17 cellular contexts compared by ENCODE assay signal in the genomic region with DNA sequence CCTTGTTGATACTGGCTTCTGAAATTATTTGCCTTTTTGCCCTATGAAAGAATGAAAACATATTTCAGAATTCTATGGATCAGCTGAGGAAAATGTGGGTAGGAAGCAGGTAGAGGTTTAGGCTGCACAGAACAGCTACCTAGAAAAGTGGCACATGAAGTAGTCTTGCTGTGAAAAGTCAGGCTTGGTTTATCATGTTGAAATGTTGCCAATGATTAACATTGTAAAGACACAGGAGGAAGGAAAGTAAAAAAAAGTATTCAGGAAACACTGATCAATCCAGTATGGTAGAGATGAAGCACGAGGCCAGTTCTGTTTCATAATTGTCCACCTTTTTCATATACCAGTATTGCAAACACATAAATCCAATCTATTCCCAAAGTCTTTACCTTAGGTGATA. TPM values are rescaled to one million over a fixed set of nuclear protein-coding genes. Genes with fewer than 3 reads are reported as not detected.
A peak's percentile ranks its signal among the peaks of the same experiment; 100 is the strongest.
DNase-seq lines count a peak whose midpoint lies in the region; ATAC-seq, FAIRE-seq and TF ChIP-seq lines count a peak whose summit lies in the region.
"Had no signal": no experiment of that assay in that cellular context is flagged by ENCODE, and none has a peak within 500 bp of the region (broad histone marks: within the 10 kb centered on the region; RNA-seq: fewer than 3 reads in every experiment).

No MANE protein-coding gene starts in this region.

- H3K4me3 Mint-ChIP-seq in activated B cell treated with CpG ODN at 0.5 μM for 24 hours = no peak overlapping the region
- H3K4me3 Mint-ChIP-seq: B cell; CD4-positive, alpha-beta T cell; GM23338 had no signal

- H3K27ac ChIP-seq in endothelial cell of umbilical vein (ENCODE audit: insufficient read depth, low read depth, low read length) (no peak overlapping the region), pancreas (no peak overlapping the region)

- FAIRE-seq in GM19239 (lab: Jason Lieb, UNC) = peak; percentile 76
- FAIRE-seq in endothelial cell of umbilical vein (lab: Jason Lieb, UNC) = no peak
- FAIRE-seq in pancreas (lab: Jason Lieb, UNC) = no peak

- H3K9me3 ChIP-seq in endothelial cell of umbilical vein (replicated peaks; ENCODE audit: control insufficient read depth, insufficient read depth, low read length) = no peaks in the 10 kb centered on the region
- H3K9me3 ChIP-seq in pancreas = no peaks in the 10 kb centered on the region

- no peaks in the 10 kb centered on the region for H3K4me1 ChIP-seq in endothelial cell of umbilical vein (ENCODE audit: control insufficient read depth, extremely low read depth, insufficient read depth, low read length)
- peaks cover 0 to 5% (median 4%) of the 10 kb centered on the region in 3 donors for H3K4me1 ChIP-seq in pancreas

- DNase-seq in GM19239 (ENCODE audit: insufficient read length, low spot score) (no peak), activated B cell treated with CpG ODN at 0.5 μM for 24 hours (no peak), endothelial cell of umbilical vein (ENCODE audit: low read depth, low spot score) (peak; percentile 35), pancreas (no peak), NCI-H187 treated with DMSO at 0.1 percent for 48 hours (lab: John Stamatoyannopoulos, UW) (no peak), SW480 (ENCODE audit: low spot score) (no peak), NCI-H187 (lab: John Stamatoyannopoulos, UW) (no peak)
- no peak for DNase-seq in activated CD8-positive, alpha-beta memory T cell treated with anti-CD3 and anti-CD28 coated beads, Interleukin-2, amount 50 U/mL, for 48 hours
- DNase-seq: ACHN; C1 segment of cervical spinal cord; CD4-positive, alpha-beta T cell; DMS53; GF-D8; H7 had no signal

- peaks cover 0 to 9% of the 10 kb centered on the region in 2 experiments for H3K36me3 ChIP-seq in endothelial cell of umbilical vein (ENCODE audit: control insufficient read depth in 2 of 2, extremely low read depth in 1 of 2, insufficient read depth in 2 of 2, low read length in 2 of 2)
- no peaks in the 10 kb centered on the region for H3K36me3 ChIP-seq in pancreas

- H3K79me2 ChIP-seq in endothelial cell of umbilical vein (ENCODE audit: control insufficient read depth, insufficient read depth, low read length) = no peaks in the 10 kb centered on the region

- H3K27me3 ChIP-seq in endothelial cell of umbilical vein (ENCODE audit: control insufficient read depth in 2 of 2, insufficient read depth in 2 of 2, low read length in 2 of 2) (no peaks in the 10 kb centered on the region), pancreas (no peaks in the 10 kb centered on the region)

- BruUV-seq in endothelial cell of umbilical vein (replicated peaks; lab: Mats Ljungman, UMichigan) = no TSS peak

- ATAC-seq in activated B cell treated with CpG ODN at 0.5 μM for 24 hours (ENCODE audit: low read depth) (no peak), pancreas (peak in 3 of 4 donors; percentile 28 to 69 (median 34))
- ATAC-seq: GM23338 had no signal

- peak overlapping the region; percentile 21 for H3K27ac Mint-ChIP-seq in activated B cell treated with CpG ODN at 0.5 μM for 24 hours
- H3K27ac Mint-ChIP-seq: B cell; CD4-positive, alpha-beta T cell; GM23338 had no signal

- no peak overlapping the region for H3K4me2 ChIP-seq in endothelial cell of umbilical vein (ENCODE audit: insufficient read depth, low read length)
- H3K4me2 ChIP-seq: GM23338 had no signal

- H3K4me1 Mint-ChIP-seq in activated B cell treated with CpG ODN at 0.5 μM for 24 hours = peaks cover 39% of the 10 kb centered on the region
- H3K4me1 Mint-ChIP-seq: GM23338 had no signal

- TF ChIP-seq CTCF in activated B cell treated with CpG ODN at 0.5 μM for 24 hours (IDR thresholded peaks at IDR 0.05) (no peak), endothelial cell of umbilical vein (IDR thresholded peaks at IDR 0.05; ENCODE audit: extremely low read depth in 1 of 2, insufficient read depth in 1 of 2, low read depth in 1 of 2, low read length in 2 of 2) (no peak), pancreas (IDR thresholded peaks at IDR 0.05) (no peak)

- dilution Hi-C loops in endothelial cell of umbilical vein (cut with MboI; ENCODE audit: extremely low pct_ligation_motif_present, low sequenced_read_pairs) = no loop called here

- no peak for TF ChIP-seq POLR2A in endothelial cell of umbilical vein (IDR thresholded peaks at IDR 0.05; ENCODE audit: low read depth, low read length)

- H3K9me3 Mint-ChIP-seq in activated B cell treated with CpG ODN at 0.5 μM for 24 hours = no peaks in the 10 kb centered on the region
- H3K9me3 Mint-ChIP-seq: CD4-positive, alpha-beta T cell; GM23338 had no signal

- no peak overlapping the region for H3K9ac ChIP-seq in endothelial cell of umbilical vein (replicated peaks; ENCODE audit: extremely low read depth, insufficient read depth, low read length)

- no peaks in the 10 kb centered on the region for H3K9me1 ChIP-seq in endothelial cell of umbilical vein (replicated peaks; ENCODE audit: control insufficient read depth, extremely low read depth, insufficient read depth, low read length)

- POLR2A ChIA-PET in activated B cell treated with CpG ODN at 0.5 μM for 24 hours (lab: Charles Lee) (interaction anchor here (0.6 kb wide), 1 partner anchor 1076 kb away, joined by 8 read pairs; a partner anchor contains a TSS), endothelial cell of umbilical vein (lab: Charles Lee) (no interaction called here)

- H3K4me3 ChIP-seq in endothelial cell of umbilical vein (replicated peaks in 1 of 3; ENCODE audit: insufficient read depth in 1 of 3, low read depth in 1 of 3, low read length in 3 of 3) (no peak overlapping the region), pancreas (no peak overlapping the region)
- H3K4me3 ChIP-seq: GM23338 had no signal

- H4K20me1 ChIP-seq in endothelial cell of umbilical vein (replicated peaks; ENCODE audit: control insufficient read depth, extremely low read depth, insufficient read depth, low read length) = no peaks in the 10 kb centered on the region

- H3K27me3 Mint-ChIP-seq in activated B cell treated with CpG ODN at 0.5 μM for 24 hours = no peaks in the 10 kb centered on the region
- H3K27me3 Mint-ChIP-seq: B cell; CD4-positive, alpha-beta T cell had no signal

- WGBS in pancreas, 2 donors = 22 to 27% methylated on average over 1 of the region's 1 CpG

- intact Hi-C loops in activated B cell treated with CpG ODN at 0.5 μM for 24 hours (cut with micrococcal nuclease) (no loop called here), endothelial cell of umbilical vein (cut with micrococcal nuclease) (no loop called here), pancreas (cut with DNase I) (no loop called here)

- CTCF ChIA-PET in activated B cell treated with CpG ODN at 0.5 μM for 24 hours (lab: Charles Lee) = no interaction called here
- CTCF ChIA-PET in endothelial cell of umbilical vein (lab: Charles Lee) = interaction anchor here (0.9 kb wide), 1 partner anchor 9 kb away, joined by 3 read pairs; no protein-coding TSS in a partner anchor

- no peak overlapping the region for H2AFZ ChIP-seq in endothelial cell of umbilical vein (ENCODE audit: low read depth, low read length)
- H2AFZ ChIP-seq: GM23338 had no signal

- H3K36me3 Mint-ChIP-seq in activated B cell treated with CpG ODN at 0.5 μM for 24 hours (ENCODE audit: low read depth) = no peaks in the 10 kb centered on the region

TF ChIP-seq in endothelial cell of umbilical vein, 7 proteins besides CTCF, POLR2A, EP300 and RAD21:
- TF ChIP-seq EZH2 (IDR thresholded peaks at IDR 0.05; ENCODE audit: borderline replicate concordance, low read depth, low read length, severe bottlenecking) = no peak
- TF ChIP-seq MYC (IDR thresholded peaks at IDR 0.05; ENCODE audit: low read depth, low read length) = no peak
- no peak for TF ChIP-seq JUN (IDR thresholded peaks at IDR 0.05; ENCODE audit: borderline replicate concordance, insufficient read depth, insufficient read length, low read depth)
- no peak for TF ChIP-seq GATA2 (IDR thresholded peaks at IDR 0.05; ENCODE audit: insufficient read depth, insufficient read length, low read depth, low read length)
- TF ChIP-seq, protein P1, sequence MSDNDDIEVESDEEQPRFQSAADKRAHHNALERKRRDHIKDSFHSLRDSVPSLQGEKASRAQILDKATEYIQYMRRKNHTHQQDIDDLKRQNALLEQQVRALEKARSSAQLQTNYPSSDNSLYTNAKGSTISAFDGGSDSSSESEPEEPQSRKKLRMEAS (IDR thresholded peaks at IDR 0.05; ENCODE audit: insufficient read depth, insufficient read length) = no peak
- TF ChIP-seq POLR2AphosphoS5 (IDR thresholded peaks at IDR 0.05; ENCODE audit: insufficient read depth, low read depth, low read length) = no peak
- TF ChIP-seq FOS (IDR thresholded peaks at IDR 0.05; ENCODE audit: borderline replicate concordance, insufficient read depth, low read length) = no peak
TF ChIP-seq in endothelial cell of umbilical vein: peak in this region for 0.

RNA-seq across cellular contexts. Expression of a gene that starts 29.9 kb away (rescaled TPM):
- total RNA-seq in activated B cell treated with CpG ODN at 0.5 μM for 24 hours = 3.3 and 4.4 TPM in 2 replicates
- total RNA-seq in endothelial cell of umbilical vein = 16.8 and 30.5 TPM in 2 replicates
- polyA plus RNA-seq in endothelial cell of umbilical vein = 8.2 and 11.3 TPM in 2 replicates
- polyA plus RNA-seq in endothelial cell of umbilical vein (2011; cell fraction: cytosol; rRNA removed) = 7.5 and 8.1 TPM in 2 replicates
- polyA plus RNA-seq in endothelial cell of umbilical vein (2011; cell fraction: nucleus; rRNA removed) = 65.3 and 81.8 TPM in 2 replicates
- polyA plus RNA-seq in endothelial cell of umbilical vein (2012) = 20.8 and 44.5 TPM in 2 replicates
- polyA minus RNA-seq in endothelial cell of umbilical vein = 38.9 and 40.4 TPM in 2 replicates
- not detected for polyA minus RNA-seq in endothelial cell of umbilical vein (2011; cell fraction: cytosol; rRNA and poly(A)+ RNA removed)
- 98.4 and 115 TPM in 2 replicates for polyA minus RNA-seq in endothelial cell of umbilical vein (2011; cell fraction: nucleus; rRNA and poly(A)+ RNA removed)
- 10 to 100 TPM in 1 of 6 donors, 1 to 10 TPM in 4, under 1 TPM in 1; 0.85 to 11.0 (median 4.4) TPM for total RNA-seq in pancreas
- polyA plus RNA-seq in pancreas = 1 to 10 TPM; 3.5 TPM
- total RNA-seq: A172, GM23338, H7 had no signal
- polyA plus RNA-seq: GM23338 had no signal

RNA-seq across cellular contexts. Expression of a gene that starts 51.1 kb away (rescaled TPM):
- total RNA-seq in activated B cell treated with CpG ODN at 0.5 μM for 24 hours (0.04 and 0.10 TPM in 2 replicates), endothelial cell of umbilical vein (2.0 and 2.7 TPM in 2 replicates), pancreas (1 to 10 TPM in 5 of 6 donors, under 1 TPM in 1; 0.76 to 4.5 (median 2.4) TPM)
- polyA plus RNA-seq in endothelial cell of umbilical vein (1.9 and 7.7 TPM in 2 replicates), pancreas (1 to 10 TPM; 1.7 to 2.8 TPM)
- 0.65 and 11.6 TPM in 2 replicates for polyA plus RNA-seq in endothelial cell of umbilical vein (2011; cell fraction: cytosol; rRNA removed)
- polyA plus RNA-seq in endothelial cell of umbilical vein (2011; cell fraction: nucleus; rRNA removed) = 19.7 and 20.1 TPM in 2 replicates
- 2.3 and 3.9 TPM in 2 replicates for polyA plus RNA-seq in endothelial cell of umbilical vein (2012)
- 19.4 and 24.0 TPM in 2 replicates for polyA minus RNA-seq in endothelial cell of umbilical vein
- polyA minus RNA-seq in endothelial cell of umbilical vein (2011; cell fraction: cytosol; rRNA and poly(A)+ RNA removed) = not detected
- 57.3 and 68.2 TPM in 2 replicates for polyA minus RNA-seq in endothelial cell of umbilical vein (2011; cell fraction: nucleus; rRNA and poly(A)+ RNA removed)
- total RNA-seq: GM23338, H7 had no signal
- polyA plus RNA-seq: GM23338 had no signal
